Comparison of ENCODE assay signal across 5 cellular contexts in genomic region chr7:156071612-156072011, GRCh38.
"Had no signal": no experiment of that assay in that cellular context is flagged by ENCODE, and none has a peak within 500 bp of the region (broad histone marks: within the 10 kb centered on the region; RNA-seq: fewer than 3 reads in every experiment).

No MANE protein-coding gene starts in this region.

- H3K4me3 Mint-ChIP-seq: GM23338, H9 had no signal

- DNase-seq: H9, HCEC 1CT, IMR-90 had no signal

- H3K4me3 ChIP-seq: GM23338, K562 had no signal

- ATAC-seq: GM23338, K562 had no signal

- H3K4me1 Mint-ChIP-seq: GM23338, H9 had no signal

- H3K27ac Mint-ChIP-seq: GM23338 had no signal
